In genomic region chr15:92883643-92884458, GRCh38 we compare ENCODE assay signal across 8 cellular contexts. TPM values are rescaled to one million over a fixed set of nuclear protein-coding genes. Genes with fewer than 3 reads are reported as not detected.
DNase-seq lines count a peak whose midpoint lies in the region; ATAC-seq and TF ChIP-seq lines count a peak whose summit lies in the region.

No MANE protein-coding gene starts in this region.

- no peaks in the 10 kb centered on the region for H3K27me3 ChIP-seq in mononuclear cell (ENCODE audit: insufficient read depth, low read length)

- peak; percentile 16 for DNase-seq in activated gamma-delta T cell treated with Interleukin-2 at 50 U/mL for 16 hours
- DNase-seq in activated gamma-delta T cell (lab: John Stamatoyannopoulos, UW), result no peak
- DNase-seq in RKO (ENCODE audit: low spot score), result peak; percentile 83
- DNase-seq in coronary artery (ENCODE audit: low spot score), result no peak
- no peak for DNase-seq in GM13977 (ENCODE audit: low spot score)

- TF ChIP-seq CTCF in coronary artery (IDR thresholded peaks at IDR 0.05), result no peak
- TF ChIP-seq CTCF in GM13977 (IDR thresholded peaks at IDR 0.05; ENCODE audit: extremely low read depth, insufficient read depth, missing control alignments), result no peak

- ATAC-seq in GM21360 (IDR thresholded peaks at IDR 0.05; ENCODE audit: unreplicated experiment) (no peak), GM21515 (IDR thresholded peaks at IDR 0.05; ENCODE audit: unreplicated experiment) (no peak)

- peaks cover 32% of the 10 kb centered on the region for H3K4me1 ChIP-seq in mononuclear cell (ENCODE audit: insufficient read depth, low read length)

- H3K4me3 ChIP-seq in coronary artery, result peak overlapping the region; percentile 91
- peak overlapping the region; percentile 93 for H3K4me3 ChIP-seq in mononuclear cell (ENCODE audit: low read length)

- in situ Hi-C loops in GM13977 (cut with MboI; ENCODE audit: low pct_unique_long_range_greater_than_20kb, low sequenced_read_pairs, unreplicated experiment), result loop anchor here (10.0 kb wide), 1 partner anchor 69 kb away; no protein-coding TSS in a partner anchor

- H3K9me3 ChIP-seq in mononuclear cell (ENCODE audit: low read depth, low read length), result no peaks in the 10 kb centered on the region

- H3K27ac ChIP-seq in coronary artery, result peak overlapping the region; percentile 100

RNA-seq across cellular contexts. Expression of gene CHD2, which starts 16.3 kb away (rescaled TPM):
- total RNA-seq in mononuclear cell, result 947 TPM

Comparison
In these comparisons a context has a peak if more than half of its experiments do, and no peak if none do; other contexts are left out.
1. DNase-seq: peak in activated gamma-delta T cell treated with Interleukin-2 at 50 U/mL for 16 hours (single experiment) and RKO (single experiment); none in activated gamma-delta T cell (single experiment), coronary artery (single experiment) and GM13977 (single experiment).